Comparison of ENCODE assay signal across 9 cellular contexts in the genomic region with DNA sequence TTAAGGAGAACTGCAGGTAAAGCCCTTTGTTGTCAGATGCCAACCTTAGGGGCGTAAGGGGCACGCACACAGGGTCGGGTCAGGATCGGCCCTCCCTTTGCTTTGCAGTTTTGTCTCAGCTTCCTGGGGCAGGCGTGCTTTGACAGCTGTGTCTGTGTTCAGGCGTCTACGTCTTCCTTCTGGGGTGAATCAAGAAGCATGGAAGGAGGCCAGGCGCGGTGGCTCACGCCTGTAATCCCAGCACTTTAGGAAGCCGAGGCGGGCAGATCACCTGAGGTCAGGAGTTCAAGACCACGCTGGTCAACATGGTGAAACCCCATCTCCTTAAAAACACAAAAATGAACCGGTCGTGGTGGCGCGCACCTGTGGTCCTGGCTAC. TPM values are rescaled to one million over a fixed set of nuclear protein-coding genes. Genes with fewer than 3 reads are reported as not detected.
DNase-seq lines count a peak whose midpoint lies in the region; ATAC-seq and TF ChIP-seq lines count a peak whose summit lies in the region.
"Had no signal": no experiment of that assay in that cellular context is flagged by ENCODE, and none has a peak within 500 bp of the region (broad histone marks: within the 10 kb centered on the region; RNA-seq: fewer than 3 reads in every experiment).

No MANE protein-coding gene starts in this region.

- H3K4me1 ChIP-seq in stomach (peaks cover 25 to 54% (median 41%) of the 10 kb centered on the region in 4 donors), uterus (peaks cover 6 to 8% of the 10 kb centered on the region in 2 donors)

- no peak for ATAC-seq in activated T-helper 17 cell treated with anti-CD3 and anti-CD28 coated beads, Interleukin-2, amount 50 U/mL, for 72 hours (replicated peaks)
- ATAC-seq in GM18502 (IDR thresholded peaks at IDR 0.05; ENCODE audit: poor library complexity, unreplicated experiment) = no peak

- H3K9me3 Mint-ChIP-seq in activated T-cell treated with anti-CD3 and anti-CD28 coated beads, Interleukin-2, amount 50 U/mL, for 24 hours = no peaks in the 10 kb centered on the region
- H3K9me3 Mint-ChIP-seq in activated T-helper 17 cell treated with anti-CD3 and anti-CD28 coated beads, Interleukin-2, amount 50 U/mL, for 72 hours = peaks cover 3% of the 10 kb centered on the region
- no peaks in the 10 kb centered on the region for H3K9me3 Mint-ChIP-seq in immature natural killer cell

- DNase-seq in activated T-cell treated with anti-CD3 and anti-CD28 coated beads, Interleukin-2, amount 50 U/mL, for 24 hours = no peak
- DNase-seq in activated T-cell treated with anti-CD3 and anti-CD28 coated beads, Interleukin-2, amount 50 U/mL, for 48 hours = no peak
- no peak for DNase-seq in immature natural killer cell
- no peak for DNase-seq in stomach
- no peak for DNase-seq in midbrain (lab: John Stamatoyannopoulos, UW)
- DNase-seq in uterus = no peak
- DNase-seq: NCI-H1694 treated with DMSO at 0.1 percent for 48 hours had no signal

- H3K27ac Mint-ChIP-seq in activated T-cell treated with anti-CD3 and anti-CD28 coated beads, Interleukin-2, amount 50 U/mL, for 24 hours = peak overlapping the region; percentile 91
- H3K27ac Mint-ChIP-seq in activated T-helper 17 cell treated with anti-CD3 and anti-CD28 coated beads, Interleukin-2, amount 50 U/mL, for 72 hours = no peak overlapping the region
- H3K27ac Mint-ChIP-seq in immature natural killer cell = peak overlapping the region in 4 of 6 donors; percentile 57 to 89 (median 72)

- no peak for TF ChIP-seq CTCF in stomach (IDR thresholded peaks at IDR 0.05)
- no peak for TF ChIP-seq CTCF in uterus (IDR thresholded peaks at IDR 0.05)

- intact Hi-C loops in stomach (cut with DNase I; ENCODE audit: low total_unique reads) = no loop called here
- intact Hi-C loops in uterus (cut with DNase I; ENCODE audit: low total_unique reads) = no loop called here

- H3K9me3 ChIP-seq in stomach (no peaks in the 10 kb centered on the region), uterus (no peaks in the 10 kb centered on the region)

- H3K4me1 Mint-ChIP-seq in activated T-cell treated with anti-CD3 and anti-CD28 coated beads, Interleukin-2, amount 50 U/mL, for 24 hours (ENCODE audit: low read depth) = peaks cover 54% of the 10 kb centered on the region
- peaks cover 22% of the 10 kb centered on the region for H3K4me1 Mint-ChIP-seq in activated T-helper 17 cell treated with anti-CD3 and anti-CD28 coated beads, Interleukin-2, amount 50 U/mL, for 72 hours
- H3K4me1 Mint-ChIP-seq in immature natural killer cell = peaks cover 51 to 55% of the 10 kb centered on the region in 2 donors

- peaks cover 85% of the 10 kb centered on the region for H3K36me3 Mint-ChIP-seq in activated T-cell treated with anti-CD3 and anti-CD28 coated beads, Interleukin-2, amount 50 U/mL, for 24 hours (ENCODE audit: low read depth)
- peaks cover 82% of the 10 kb centered on the region for H3K36me3 Mint-ChIP-seq in activated T-helper 17 cell treated with anti-CD3 and anti-CD28 coated beads, Interleukin-2, amount 50 U/mL, for 72 hours (ENCODE audit: low read depth)
- H3K36me3 Mint-ChIP-seq in immature natural killer cell = peaks cover 10 to 35% (median 15%) of the 10 kb centered on the region in 3 donors

- H3K4me3 ChIP-seq in stomach (peak overlapping the region; percentile 93 to 98 (median 94)), uterus (no peak overlapping the region)

- no peaks in the 10 kb centered on the region for H3K27me3 ChIP-seq in stomach
- H3K27me3 ChIP-seq in uterus = no peaks in the 10 kb centered on the region

- TF ChIP-seq POLR2A in stomach (IDR thresholded peaks at IDR 0.05) (no peak), uterus (IDR thresholded peaks at IDR 0.05) (no peak)

- peak overlapping the region; percentile 95 for H3K4me3 Mint-ChIP-seq in activated T-cell treated with anti-CD3 and anti-CD28 coated beads, Interleukin-2, amount 50 U/mL, for 24 hours
- H3K4me3 Mint-ChIP-seq in activated T-helper 17 cell treated with anti-CD3 and anti-CD28 coated beads, Interleukin-2, amount 50 U/mL, for 72 hours = peak overlapping the region; percentile 95
- peak overlapping the region; percentile 60 to 78 (median 74) for H3K4me3 Mint-ChIP-seq in immature natural killer cell

- TF ChIP-seq EP300 in stomach (IDR thresholded peaks at IDR 0.05) = no peak

- H3K27ac ChIP-seq in stomach (peak overlapping the region in 1 of 5 donors; percentile 96), uterus (no peak overlapping the region)

- peaks cover 33 to 79% (median 77%) of the 10 kb centered on the region in 4 donors for H3K36me3 ChIP-seq in stomach
- H3K36me3 ChIP-seq in uterus = no peaks in the 10 kb centered on the region

- H3K27me3 Mint-ChIP-seq in activated T-cell treated with anti-CD3 and anti-CD28 coated beads, Interleukin-2, amount 50 U/mL, for 24 hours = no peaks in the 10 kb centered on the region
- H3K27me3 Mint-ChIP-seq in activated T-helper 17 cell treated with anti-CD3 and anti-CD28 coated beads, Interleukin-2, amount 50 U/mL, for 72 hours = no peaks in the 10 kb centered on the region
- peaks cover 0 to 11% (median 5%) of the 10 kb centered on the region in 3 donors for H3K27me3 Mint-ChIP-seq in immature natural killer cell (ENCODE audit: low read depth in 3 of 3)

- WGBS in stomach, 5 donors = 87 to 93% (median 92%) methylated on average over 17 of the region's 17 CpGs

RNA-seq across cellular contexts. Expression of a gene that starts 1.3 kb away (rescaled TPM):
- total RNA-seq in activated T-helper 17 cell treated with anti-CD3 and anti-CD28 coated beads, Interleukin-2, amount 50 U/mL, for 72 hours = 10 to 100 TPM; 18.3 to 24.7 TPM
- polyA plus RNA-seq in immature natural killer cell (10 to 100 TPM; 26.6 to 64.1 (median 33.9) TPM), stomach (10 to 100 TPM; 29.9 to 41.7 (median 37.7) TPM)
- total RNA-seq in stomach (10 to 100 TPM; 12.3 to 49.6 (median 39.3) TPM), uterus (10 to 100 TPM in 3 of 4 donors, 1 to 10 TPM in 1; 1.5 to 37.9 (median 15.3) TPM)

RNA-seq across cellular contexts. Expression of a gene that starts 1.4 kb away (rescaled TPM):
- 10 to 100 TPM; 43.8 to 55.8 TPM for total RNA-seq in activated T-helper 17 cell treated with anti-CD3 and anti-CD28 coated beads, Interleukin-2, amount 50 U/mL, for 72 hours
- 10 to 100 TPM; 43.0 to 72.7 (median 54.3) TPM for polyA plus RNA-seq in immature natural killer cell
- 100 to 1,000 TPM in 1 of 5 donors, 10 to 100 TPM in 3, 1 to 10 TPM in 1; 7.6 to 103 (median 35.8) TPM for total RNA-seq in stomach
- polyA plus RNA-seq in stomach = 10 to 100 TPM; 30.2 to 56.2 (median 35.9) TPM
- total RNA-seq in uterus = 10 to 100 TPM; 26.1 to 59.8 (median 33.5) TPM

RNA-seq across cellular contexts. Expression of a gene that starts 12.7 kb away (rescaled TPM):
- not detected for total RNA-seq in activated T-helper 17 cell treated with anti-CD3 and anti-CD28 coated beads, Interleukin-2, amount 50 U/mL, for 72 hours
- polyA plus RNA-seq in immature natural killer cell (not detected), stomach (10 to 100 TPM in 1 of 3 donors, 1 to 10 TPM in 2; 8.5 to 26.2 (median 9.5) TPM)
- total RNA-seq in stomach (10 to 100 TPM in 1 of 5 donors, 1 to 10 TPM in 3, not detected in 1; 1.1 to 16.9 (median 3.2) TPM), uterus (1 to 10 TPM in 1 of 4 donors, under 1 TPM in 1, not detected in 2; 0.83 to 4.1 TPM)

RNA-seq across cellular contexts. Expression of a gene that starts 27.3 kb away (rescaled TPM):
- 10 to 100 TPM in 1 of 2 donors, 1 to 10 TPM in 1; 9.8 to 24.8 TPM for total RNA-seq in activated T-helper 17 cell treated with anti-CD3 and anti-CD28 coated beads, Interleukin-2, amount 50 U/mL, for 72 hours
- 100 to 1,000 TPM; 177 to 227 (median 180) TPM for polyA plus RNA-seq in immature natural killer cell
- 100 to 1,000 TPM in 1 of 5 donors, 10 to 100 TPM in 2, 1 to 10 TPM in 2; 3.6 to 117 (median 16.8) TPM for total RNA-seq in stomach
- 10 to 100 TPM; 17.1 to 24.3 (median 19.9) TPM for polyA plus RNA-seq in stomach
- total RNA-seq in uterus = 10 to 100 TPM in 1 of 4 donors, 1 to 10 TPM in 3; 2.6 to 10.5 (median 8.4) TPM

RNA-seq across cellular contexts. Expression of a gene that starts 30.4 kb away (rescaled TPM):
- total RNA-seq in activated T-helper 17 cell treated with anti-CD3 and anti-CD28 coated beads, Interleukin-2, amount 50 U/mL, for 72 hours = 10 to 100 TPM; 30.5 to 35.1 TPM
- polyA plus RNA-seq in immature natural killer cell (1 to 10 TPM; 1.5 to 3.6 (median 3.2) TPM), stomach (10 to 100 TPM; 40.1 to 76.9 (median 57.4) TPM)
- total RNA-seq in stomach (10 to 100 TPM in 3 of 5 donors, 1 to 10 TPM in 2; 7.1 to 60.5 (median 25.9) TPM), uterus (100 to 1,000 TPM in 1 of 4 donors, 10 to 100 TPM in 3; 10.5 to 120 (median 41.0) TPM)

Comparison
In these comparisons a context has a peak if more than half of its experiments do, and no peak if none do; other contexts are left out.
1. H3K4me3 ChIP-seq: peak in stomach (4 of 4); none in uterus (0 of 2).
2. Peak in every context shown above with its lines, with median percentiles within 50 percentile points of each other: H3K4me3 Mint-ChIP-seq.